Comparison of ENCODE assay signal across 12 cellular contexts in the genomic region with DNA sequence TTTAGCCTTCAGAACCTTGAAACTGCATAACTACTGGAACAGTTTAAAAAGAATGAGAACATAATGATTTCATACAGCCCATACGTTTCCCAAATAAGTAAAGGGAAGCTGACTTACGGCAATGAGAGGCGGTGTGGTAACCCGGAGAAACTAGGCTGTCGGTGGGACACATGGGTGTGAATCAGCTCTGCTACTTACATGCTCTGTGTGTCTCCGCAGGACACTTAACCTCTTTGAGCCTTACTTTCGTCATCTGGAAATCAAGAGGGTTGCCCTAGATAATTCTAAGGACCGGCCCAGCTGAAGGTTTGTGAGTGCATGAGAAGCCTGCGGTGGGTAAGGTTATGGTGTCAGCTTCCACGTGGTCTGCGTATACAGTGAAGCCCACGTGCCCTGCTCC.
DNase-seq lines count a peak whose midpoint lies in the region; ATAC-seq and FAIRE-seq lines count a peak whose summit lies in the region.
"Had no signal": no experiment of that assay in that cellular context is flagged by ENCODE, and none has a peak within 500 bp of the region (broad histone marks: within the 10 kb centered on the region; RNA-seq: fewer than 3 reads in every experiment).

No MANE protein-coding gene starts in this region.

- no peaks in the 10 kb centered on the region for H3K27me3 ChIP-seq in layer of hippocampus (ENCODE audit: control insufficient read depth, insufficient read depth, low read length)

- H3K4me3 Mint-ChIP-seq in activated naive CD4-positive, alpha-beta T cell treated with anti-CD3 and anti-CD28 coated beads, Interleukin-2, amount 10 ng/mL, durations not matched to agents 7 days and 5 days = no peak overlapping the region
- H3K4me3 Mint-ChIP-seq: activated naive CD4-positive, alpha-beta T cell treated with anti-CD3 and anti-CD28 coated beads, Interleukin-2, amount 50 U/mL, for 24 hours had no signal

- peaks cover 48% of the 10 kb centered on the region for H3K27me3 Mint-ChIP-seq in activated naive CD4-positive, alpha-beta T cell treated with anti-CD3 and anti-CD28 coated beads, Interleukin-2, amount 10 ng/mL, durations not matched to agents 7 days and 5 days

- H3K27ac ChIP-seq in layer of hippocampus (ENCODE audit: low read depth, low read length) (peak overlapping the region; percentile 4), skin epidermis (peak overlapping the region in 17 of 21 experiments; percentile 1 to 90 (median 57))

- peaks cover 3% of the 10 kb centered on the region for H3K9me3 Mint-ChIP-seq in activated naive CD4-positive, alpha-beta T cell treated with anti-CD3 and anti-CD28 coated beads, Interleukin-2, amount 10 ng/mL, durations not matched to agents 7 days and 5 days
- H3K9me3 Mint-ChIP-seq: activated naive CD4-positive, alpha-beta T cell treated with anti-CD3 and anti-CD28 coated beads, Interleukin-2, amount 50 U/mL, for 24 hours had no signal

- no peak overlapping the region for H3K27ac Mint-ChIP-seq in activated naive CD4-positive, alpha-beta T cell treated with anti-CD3 and anti-CD28 coated beads, Interleukin-2, amount 10 ng/mL, durations not matched to agents 7 days and 5 days
- H3K27ac Mint-ChIP-seq: activated naive CD4-positive, alpha-beta T cell treated with anti-CD3 and anti-CD28 coated beads, Interleukin-2, amount 50 U/mL, for 24 hours had no signal

- H3K4me3 ChIP-seq in skin epidermis = no peak overlapping the region

- ATAC-seq in HG03354 (IDR thresholded peaks at IDR 0.05; ENCODE audit: poor library complexity, severe bottlenecking, unreplicated experiment) = no peak

- no peaks in the 10 kb centered on the region for H3K36me3 Mint-ChIP-seq in activated naive CD4-positive, alpha-beta T cell treated with anti-CD3 and anti-CD28 coated beads, Interleukin-2, amount 10 ng/mL, durations not matched to agents 7 days and 5 days
- H3K36me3 Mint-ChIP-seq: activated naive CD4-positive, alpha-beta T cell treated with anti-CD3 and anti-CD28 coated beads, Interleukin-2, amount 50 U/mL, for 24 hours had no signal

- peaks cover 17% of the 10 kb centered on the region for H3K4me1 Mint-ChIP-seq in activated naive CD4-positive, alpha-beta T cell treated with anti-CD3 and anti-CD28 coated beads, Interleukin-2, amount 10 ng/mL, durations not matched to agents 7 days and 5 days

- no peak for FAIRE-seq in RCC 7860 (lab: Jason Lieb, UNC)

- peak; percentile 22 to 24 for DNase-seq in Kasumi-1 (lab: John Stamatoyannopoulos, UW)
- peak; percentile 89 for DNase-seq in amniotic epithelial cell (ENCODE audit: low read depth)
- DNase-seq in RCC 7860 (ENCODE audit: low spot score) = no peak
- DNase-seq in activated naive CD4-positive, alpha-beta T cell treated with anti-CD3 and anti-CD28 coated beads, Interleukin-2, amount 10 ng/mL, durations not matched to agents 7 days and 5 days = no peak
- no peak for DNase-seq in ecto neural progenitor cell (ENCODE audit: low spot score)
- DNase-seq: activated CD4-positive, alpha-beta T cell treated with anti-CD3 and anti-CD28 coated beads, Interleukin-2, amount 50 U/mL, for 4 hours; effector CD8-positive, alpha-beta T cell; stimulated activated CD8-positive, alpha-beta memory T cell treated with anti-CD3 and anti-CD28 coated beads, Interleukin-4, amount 100 ng/mL, for 48 hours had no signal

- CTCF ChIA-PET in activated naive CD4-positive, alpha-beta T cell treated with anti-CD3 and anti-CD28 coated beads, Interleukin-2, amount 10 ng/mL, durations not matched to agents 7 days and 5 days (lab: Charles Lee) = interaction anchor here (1.1 to 3.2 kb wide), 3 partner anchors 19 to 168 kb away, joined by 3 to 13 read pairs (median 4); no protein-coding TSS in a partner anchor

Comparison
In these comparisons a context has a peak if more than half of its experiments do, and no peak if none do; other contexts are left out.
1. DNase-seq: peak in Kasumi-1 (2 of 2) and amniotic epithelial cell (single experiment); none in RCC 7860 (single experiment), activated naive CD4-positive, alpha-beta T cell treated with anti-CD3 and anti-CD28 coated beads, Interleukin-2, amount 10 ng/mL, durations not matched to agents 7 days and 5 days (single experiment) and ecto neural progenitor cell (single experiment).